In genomic region chr15:49934487-49934886, GRCh38 we compare ENCODE assay signal across 8 cellular contexts.
"Had no signal": no experiment of that assay in that cellular context is flagged by ENCODE, and none has a peak within 500 bp of the region (broad histone marks: within the 10 kb centered on the region; RNA-seq: fewer than 3 reads in every experiment).

No MANE protein-coding gene starts in this region.

- H3K9ac ChIP-seq: GM23248 had no signal

- DNase-seq: GM23248, GOT3, H7, HFFc6, KBM-7 had no signal

- ATAC-seq: HCT116 had no signal

- H3K36me3 ChIP-seq: HAP-1 had no signal

- H3K9me3 ChIP-seq: HAP-1 had no signal

- H3K4me3 ChIP-seq: GM23248, HAP-1 had no signal

- H2AFZ ChIP-seq: GM23248 had no signal

- H3K27ac ChIP-seq: GM23248 had no signal

- FAIRE-seq: HTR-8/SVneo had no signal
